15 cellular contexts compared by ENCODE assay signal in the genomic region with DNA sequence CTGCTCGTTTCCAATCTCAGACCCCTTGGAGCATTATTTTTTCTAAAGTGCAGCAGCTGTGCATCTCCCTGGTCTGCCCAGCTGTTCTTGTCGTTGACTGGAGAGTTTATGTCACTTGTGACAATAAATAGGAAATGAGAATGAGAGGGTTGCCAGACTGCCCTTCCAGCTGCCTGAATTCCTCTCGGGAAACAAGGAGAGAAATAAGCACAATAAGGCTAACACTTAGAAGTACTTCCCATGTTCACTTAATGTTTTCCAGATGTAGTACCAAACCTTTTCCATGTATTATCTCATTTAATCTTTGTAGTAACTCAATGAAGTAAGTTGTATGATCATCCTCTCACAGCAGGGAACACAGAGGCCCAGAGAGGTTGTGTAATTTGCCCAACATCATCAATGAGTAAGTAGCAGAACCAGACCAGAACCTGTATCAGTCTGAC. TPM values are rescaled to one million over a fixed set of nuclear protein-coding genes. Genes with fewer than 3 reads are reported as not detected.
DNase-seq lines count a peak whose midpoint lies in the region; ATAC-seq and TF ChIP-seq lines count a peak whose summit lies in the region.
"Had no signal": no experiment of that assay in that cellular context is flagged by ENCODE, and none has a peak within 500 bp of the region (broad histone marks: within the 10 kb centered on the region; RNA-seq: fewer than 3 reads in every experiment).

No MANE protein-coding gene starts in this region.

- H3K4me1 Mint-ChIP-seq in neural crest cell, result peaks cover 23% of the 10 kb centered on the region
- H3K4me1 Mint-ChIP-seq in activated T-cell treated with anti-CD3 and anti-CD28 coated beads, Interleukin-2, amount 50 U/mL, for 72 hours (ENCODE audit: low read depth), result no peaks in the 10 kb centered on the region

- H3K4me2 ChIP-seq in osteoblast (ENCODE audit: insufficient read depth, low read length), result no peak overlapping the region

- peaks cover 3% of the 10 kb centered on the region for H3K27me3 Mint-ChIP-seq in neural crest cell (ENCODE audit: low read depth)
- peaks cover 7% of the 10 kb centered on the region for H3K27me3 Mint-ChIP-seq in activated T-cell treated with anti-CD3 and anti-CD28 coated beads, Interleukin-2, amount 50 U/mL, for 72 hours (ENCODE audit: low read depth)

- TF ChIP-seq CTCF in esophagus squamous epithelium (IDR thresholded peaks at IDR 0.05) (no peak), neural crest cell (conservative IDR thresholded peaks at IDR 0.05) (no peak), osteoblast (IDR thresholded peaks at IDR 0.05; ENCODE audit: extremely low read depth, low read depth, low read length) (no peak), thyroid gland (IDR thresholded peaks at IDR 0.05) (no peak)

- peaks cover 92% of the 10 kb centered on the region for H4K20me1 ChIP-seq in osteoblast (ENCODE audit: insufficient read depth, low read length)

- H3K4me1 ChIP-seq in esophagus squamous epithelium (peaks cover 8 to 50% (median 17%) of the 10 kb centered on the region in 3 donors), osteoblast (ENCODE audit: insufficient read depth, low read length) (peaks cover 15% of the 10 kb centered on the region), thyroid gland (peaks cover 15 to 59% of the 10 kb centered on the region in 2 donors)

- H3K27ac ChIP-seq in esophagus squamous epithelium, result peak overlapping the region in 3 of 4 donors; percentile 14 to 60 (median 49)
- no peak overlapping the region for H3K27ac ChIP-seq in osteoblast (ENCODE audit: low read depth, low read length)
- H3K27ac ChIP-seq in thyroid gland, result peak overlapping the region in 1 of 3 donors; percentile 45
- H3K27ac ChIP-seq: C4-2B had no signal

- peak overlapping the region; percentile 52 for H3K27ac Mint-ChIP-seq in neural crest cell (ENCODE audit: unreplicated experiment)
- H3K27ac Mint-ChIP-seq in activated T-cell treated with anti-CD3 and anti-CD28 coated beads, Interleukin-2, amount 50 U/mL, for 72 hours, result no peak overlapping the region
- H3K27ac Mint-ChIP-seq: T-helper 1 cell treated with Interleukin-12 subunit alpha and Interleukin-12 subunit beta and Interleukin-4 antibody, amounts not matched to agents 30 μg/mL and 1 μg/mL, for 36 hours had no signal

- H3K9me3 Mint-ChIP-seq in neural crest cell, result no peaks in the 10 kb centered on the region
- H3K9me3 Mint-ChIP-seq in activated T-cell treated with anti-CD3 and anti-CD28 coated beads, Interleukin-2, amount 50 U/mL, for 72 hours, result no peaks in the 10 kb centered on the region
- H3K9me3 Mint-ChIP-seq: T-helper 1 cell treated with Interleukin-12 subunit alpha and Interleukin-12 subunit beta and Interleukin-4 antibody, amounts not matched to agents 30 μg/mL and 1 μg/mL, for 36 hours had no signal

- H3K79me2 ChIP-seq in osteoblast (ENCODE audit: insufficient read depth, low read length), result peaks cover 94% of the 10 kb centered on the region

- H3K36me3 ChIP-seq in esophagus squamous epithelium (no peaks in the 10 kb centered on the region), osteoblast (ENCODE audit: insufficient read depth, low read length) (no peaks in the 10 kb centered on the region), thyroid gland (no peaks in the 10 kb centered on the region)

- no peaks in the 10 kb centered on the region for H3K9me3 ChIP-seq in esophagus squamous epithelium
- H3K9me3 ChIP-seq in osteoblast (ENCODE audit: low read depth, low read length), result no peaks in the 10 kb centered on the region
- no peaks in the 10 kb centered on the region for H3K9me3 ChIP-seq in thyroid gland

- 19 to 29% methylated on average over 2 of the region's 3 CpGs for WGBS in esophagus squamous epithelium, 2 donors
- 40 to 51% methylated on average over 3 of the region's 3 CpGs for WGBS in thyroid gland, 2 donors

- DNase-seq in DMS 273 (lab: John Stamatoyannopoulos, UW; ENCODE audit: unreplicated experiment), result peak; percentile 55
- peak; percentile 7 for DNase-seq in RPMI7951 (ENCODE audit: low read depth)
- no peak for DNase-seq in esophagus squamous epithelium (lab: John Stamatoyannopoulos, UW)
- DNase-seq in neural crest cell (ENCODE audit: low read depth, low spot score), result no peak
- DNase-seq in DMS153 treated with DMSO at 0.1 percent for 48 hours (lab: John Stamatoyannopoulos, UW; ENCODE audit: unreplicated experiment), result no peak
- DNase-seq in osteoblast (ENCODE audit: insufficient read length, low spot score, missing footprints), result no peak
- DNase-seq in activated T-cell treated with anti-CD3 and anti-CD28 coated beads, Interleukin-2, amount 50 U/mL, for 72 hours, result no peak
- DNase-seq in thyroid gland, result no peak
- DNase-seq: activated CD4-positive, alpha-beta T cell treated with anti-CD3 and anti-CD28 coated beads, Interleukin-2, amount 50 U/mL, for 4 hours; activated naive CD4-positive, alpha-beta T cell treated with Interleukin-2 at 50 U/mL for 16 hours; hypothalamus; retina had no signal

- intact Hi-C loops in esophagus squamous epithelium (cut with DNase I), result no loop called here
- intact Hi-C loops in thyroid gland (cut with DNase I), result no loop called here

- no peaks in the 10 kb centered on the region for H3K36me3 Mint-ChIP-seq in neural crest cell (ENCODE audit: low read depth)
- H3K36me3 Mint-ChIP-seq in activated T-cell treated with anti-CD3 and anti-CD28 coated beads, Interleukin-2, amount 50 U/mL, for 72 hours (ENCODE audit: insufficient read depth in 2 of 2), result no peaks in the 10 kb centered on the region

- H3K4me3 Mint-ChIP-seq in neural crest cell, result no peak overlapping the region
- no peak overlapping the region for H3K4me3 Mint-ChIP-seq in activated T-cell treated with anti-CD3 and anti-CD28 coated beads, Interleukin-2, amount 50 U/mL, for 72 hours
- H3K4me3 Mint-ChIP-seq: T-helper 1 cell treated with Interleukin-12 subunit alpha and Interleukin-12 subunit beta and Interleukin-4 antibody, amounts not matched to agents 30 μg/mL and 1 μg/mL, for 36 hours had no signal

- no peaks in the 10 kb centered on the region for H3K27me3 ChIP-seq in esophagus squamous epithelium
- no peaks in the 10 kb centered on the region for H3K27me3 ChIP-seq in osteoblast (ENCODE audit: insufficient read depth, low read length)
- H3K27me3 ChIP-seq in thyroid gland, result no peaks in the 10 kb centered on the region

- TF ChIP-seq POLR2A in esophagus squamous epithelium (IDR thresholded peaks at IDR 0.05) (no peak), thyroid gland (IDR thresholded peaks at IDR 0.05) (no peak)

- no peak overlapping the region for H2AFZ ChIP-seq in osteoblast (ENCODE audit: low read length)

- H3K4me3 ChIP-seq in esophagus squamous epithelium (no peak overlapping the region), osteoblast (ENCODE audit: insufficient read depth, low read length) (no peak overlapping the region), thyroid gland (replicated peaks in 1 of 3) (no peak overlapping the region)

- no peak for ATAC-seq in activated T-cell treated with anti-CD3 and anti-CD28 coated beads, Interleukin-2, amount 50 U/mL, for 72 hours (replicated peaks in 1 of 2)

RNA-seq across cellular contexts. Expression of a gene that starts 19.9 kb away (rescaled TPM):
- 16.8 and 18.5 TPM in 2 replicates for total RNA-seq in RPMI7951 (2014; rRNA removed; shearing (Covaris generic))
- total RNA-seq in esophagus squamous epithelium, result 1 to 10 TPM; 4.3 to 8.5 (median 5.8) TPM
- total RNA-seq in neural crest cell, result 6.5 and 8.7 TPM in 2 replicates
- 29.0 and 32.7 TPM in 2 replicates for total RNA-seq in osteoblast
- total RNA-seq in activated T-cell treated with anti-CD3 and anti-CD28 coated beads, Interleukin-2, amount 50 U/mL, for 72 hours, result 1 to 10 TPM; 3.7 to 4.1 TPM
- total RNA-seq in thyroid gland, result 10 to 100 TPM in 3 of 4 donors, 1 to 10 TPM in 1; 7.8 to 27.8 (median 20.0) TPM

RNA-seq across cellular contexts. Expression of a gene that starts 20.4 kb away (rescaled TPM):
- 73.9 and 87.0 TPM in 2 replicates for total RNA-seq in RPMI7951 (2014; rRNA removed; shearing (Covaris generic))
- total RNA-seq in esophagus squamous epithelium (10 to 100 TPM; 57.7 to 93.3 (median 65.1) TPM), neural crest cell (86.4 and 88.7 TPM in 2 replicates), osteoblast (60.4 and 63.0 TPM in 2 replicates), thyroid gland (10 to 100 TPM; 64.7 to 85.7 (median 75.2) TPM)
- 100 to 1,000 TPM in 1 of 2 donors, 10 to 100 TPM in 1; 92.2 to 113 TPM for total RNA-seq in activated T-cell treated with anti-CD3 and anti-CD28 coated beads, Interleukin-2, amount 50 U/mL, for 72 hours

RNA-seq across cellular contexts. Expression of a gene that starts 54.0 kb away (rescaled TPM):
- not detected in 2 replicates for total RNA-seq in RPMI7951 (2014; rRNA removed; shearing (Covaris generic))
- total RNA-seq in esophagus squamous epithelium (under 1 TPM in 1 of 4 donors, not detected in 3; 0.79 TPM), neural crest cell (not detected in 2 replicates), osteoblast (0.29 and 0.72 TPM in 2 replicates), thyroid gland (not detected)
- not detected for total RNA-seq in activated T-cell treated with anti-CD3 and anti-CD28 coated beads, Interleukin-2, amount 50 U/mL, for 72 hours
- total RNA-seq: mesenteric fat pad had no signal

Comparison
In these comparisons a context has a peak if more than half of its experiments do, and no peak if none do; other contexts are left out.
1. DNase-seq: peak in DMS 273 (single experiment) and RPMI7951 (single experiment); none in esophagus squamous epithelium (single experiment), neural crest cell (single experiment), DMS153 treated with DMSO at 0.1 percent for 48 hours (single experiment), osteoblast (single experiment), activated T-cell treated with anti-CD3 and anti-CD28 coated beads, Interleukin-2, amount 50 U/mL, for 72 hours (0 of 2) and thyroid gland (0 of 2).